Comparison of ENCODE assay signal across 1 cellular context in the genomic region with DNA sequence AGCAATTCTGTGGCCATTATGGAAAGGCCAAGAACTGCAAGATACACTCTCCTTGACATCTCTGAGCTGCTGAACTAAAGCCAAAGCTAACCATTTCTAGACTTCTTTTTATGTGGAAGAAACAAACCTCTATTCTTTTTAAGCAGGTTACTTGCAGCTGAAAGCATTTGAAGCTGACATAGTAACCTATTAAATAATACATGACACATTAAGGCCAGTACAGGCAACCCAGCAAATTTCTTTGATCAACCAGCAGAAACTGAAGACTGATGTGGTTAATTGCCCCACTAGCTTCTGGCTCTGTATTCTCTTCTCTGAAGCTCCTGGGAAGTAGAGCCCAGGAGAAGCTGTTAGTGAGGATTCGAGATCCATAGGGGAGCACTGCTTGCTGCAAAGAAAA.
TF ChIP-seq lines count a peak whose summit lies in the region.

No MANE protein-coding gene starts in this region.

TF ChIP-seq in GM12878, 131 proteins besides CTCF, POLR2A, EP300 and RAD21:
- TF ChIP-seq RCOR1 (conservative IDR thresholded peaks at IDR 0.05; ENCODE audit: low read depth, low read length) (no peak), RUNX3 (IDR thresholded peaks at IDR 0.05; ENCODE audit: low read length) (no peak; the same call in 1 of the 2 replicates), STAT1 (conservative IDR thresholded peaks at IDR 0.05) (no peak), CBFB (IDR thresholded peaks at IDR 0.05; ENCODE audit: low read depth) (no peak), MEF2B (IDR thresholded peaks at IDR 0.05; ENCODE audit: partially characterized antibody, poor library complexity, severe bottlenecking) (no peak), USF2 (IDR thresholded peaks at IDR 0.05; ENCODE audit: borderline replicate concordance, low read depth, low read length) (no peak), SMAD5 (IDR thresholded peaks at IDR 0.05; ENCODE audit: low read depth) (no peak)
TF ChIP-seq in GM12878: peak in this region for 0.
